8 cellular contexts compared by ENCODE assay signal in the genomic region with DNA sequence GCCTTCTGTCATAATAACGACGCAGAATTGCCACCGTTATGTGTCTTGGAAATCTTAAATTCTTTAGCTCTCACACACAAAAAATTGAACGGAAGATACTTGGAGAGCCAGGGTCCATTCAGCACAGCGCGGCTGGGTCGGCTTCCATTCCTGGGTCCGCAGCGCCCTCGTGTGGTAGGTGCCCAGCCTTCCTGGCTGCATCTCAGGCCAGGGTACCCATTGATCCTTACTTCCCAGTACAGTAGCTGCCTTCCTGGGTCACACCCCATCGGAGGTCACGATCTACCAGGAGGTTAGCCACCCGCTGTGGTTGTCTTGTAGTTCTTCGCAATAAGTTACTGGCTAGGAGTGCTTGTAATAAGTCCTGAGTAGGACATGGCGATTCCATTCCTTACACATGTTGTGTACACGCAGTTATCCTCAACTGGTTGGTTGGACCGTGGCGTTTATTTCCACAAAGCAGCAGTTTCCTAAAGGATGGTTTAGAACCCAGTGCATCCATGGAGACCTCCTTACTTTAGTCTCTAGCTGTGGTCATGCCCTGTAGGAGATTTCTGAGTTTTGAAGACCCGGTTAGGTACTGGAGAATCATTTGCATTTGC. TPM values are rescaled to one million over a fixed set of nuclear protein-coding genes. Genes with fewer than 3 reads are reported as not detected.
A peak's percentile ranks its signal among the peaks of the same experiment; 100 is the strongest.
DNase-seq lines count a peak whose midpoint lies in the region; ATAC-seq and TF ChIP-seq lines count a peak whose summit lies in the region.

No MANE protein-coding gene starts in this region.

- H3K4me3 ChIP-seq in PC-9 (no peak overlapping the region), foreskin fibroblast (ENCODE audit: low read depth in 1 of 2, low read length in 2 of 2) (no peak overlapping the region), transverse colon (no peak overlapping the region)

- no peaks in the 10 kb centered on the region for H3K79me2 ChIP-seq in PC-9 (ENCODE audit: low read depth)

- TF ChIP-seq POLR2A in transverse colon (IDR thresholded peaks at IDR 0.05) = no peak

- 0 to 29% methylated on average over 3 to 19 of the region's 19 CpGs for WGBS in transverse colon (ENCODE audit: low coverage in 1 of 2), 2 donors

- no peak overlapping the region for H2AFZ ChIP-seq in PC-9

- ATAC-seq in GM21529 (IDR thresholded peaks at IDR 0.05; ENCODE audit: unreplicated experiment) = peak; percentile 82
- peak; percentile 88 for ATAC-seq in omental fat pad (ENCODE audit: low FRiP score)

- H3K36me3 ChIP-seq in PC-9 (ENCODE audit: low read depth) (no peaks in the 10 kb centered on the region), transverse colon (no peaks in the 10 kb centered on the region)

- no peak overlapping the region for H3K4me2 ChIP-seq in PC-9

- H3F3A ChIP-seq in PC-9 (ENCODE audit: insufficient read depth, low read depth) = peaks cover 4% of the 10 kb centered on the region; the same call in 1 of the 2 replicates

- intact Hi-C loops in PC-9 (cut with micrococcal nuclease; ENCODE audit: unreplicated experiment) = loop anchor here (1.0 to 10.0 kb wide), 10 partner anchors 22 to 786 kb away; a partner anchor contains a TSS
- intact Hi-C loops in transverse colon (cut with DNase I; ENCODE audit: low total_unique reads) = loop anchor here (5.0 kb wide), 1 partner anchor 85 kb away; a partner anchor contains a TSS

- H3K9me2 ChIP-seq in PC-9 (ENCODE audit: insufficient read depth) = no peaks in the 10 kb centered on the region

- H3K9me3 ChIP-seq in PC-9 (ENCODE audit: insufficient read depth, low read depth) (no peaks in the 10 kb centered on the region), transverse colon (no peaks in the 10 kb centered on the region)

- peaks cover 5% of the 10 kb centered on the region; the same call in 1 of the 2 replicates for H4K20me1 ChIP-seq in PC-9 (ENCODE audit: insufficient read depth)

- no peak overlapping the region for H3K27ac ChIP-seq in PC-9
- H3K27ac ChIP-seq in transverse colon = no peak overlapping the region

- H3K27me3 ChIP-seq in PC-9 (ENCODE audit: insufficient read depth, low read depth) (no peaks in the 10 kb centered on the region), transverse colon (no peaks in the 10 kb centered on the region)

- in situ Hi-C loops in transverse colon (cut with MboI; ENCODE audit: low pct_ligation_motif_present in 1 of 4, low pct_unique_long_range_greater_than_20kb in 1 of 4, low sequenced_read_pairs in 3 of 4) = loop anchor here in 3 of 4 donors (10.0 to 25.0 kb wide), 3 partner anchors 90 to 490 kb away; a partner anchor contains a TSS

- POLR2A ChIA-PET in PC-9 (lab: Charles Lee; ENCODE audit: unreplicated experiment) = no interaction called here

- CTCF ChIA-PET in PC-9 (lab: Charles Lee) = interaction anchor here (0.5 to 1.4 kb wide), 11 partner anchors 12 to 553 kb away, joined by 3 to 7 read pairs (median 4); a partner anchor contains a TSS

- H3K4me1 ChIP-seq in PC-9 (replicated peaks; ENCODE audit: insufficient read depth) = no peaks in the 10 kb centered on the region
- no peaks in the 10 kb centered on the region for H3K4me1 ChIP-seq in transverse colon

- no peak for TF ChIP-seq EP300 in transverse colon (IDR thresholded peaks at IDR 0.05; ENCODE audit: low read depth)

- BruUV-seq in PC-9 (replicated peaks; lab: Mats Ljungman, UMichigan) = no TSS peak

- peak; percentile 78 for DNase-seq in Daoy (ENCODE audit: low read depth)
- peak; percentile 68 for DNase-seq in HuH-7.5 (ENCODE audit: low spot score)
- peak in 1 of 2 experiments; percentile 81 for DNase-seq in PC-9
- DNase-seq in activated T-helper 1 cell treated with anti-CD3 and anti-CD28 coated beads, Interleukin-2, amount 50 U/mL, for 16 hours (ENCODE audit: low read depth in 1 of 2, low spot score in 1 of 2) = peak; percentile 25 to 46
- DNase-seq in foreskin fibroblast = peak; percentile 62 to 89
- peak; percentile 87 for DNase-seq in omental fat pad (ENCODE audit: low spot score)
- peak; percentile 87 for DNase-seq in transverse colon

- TF ChIP-seq CTCF in PC-9 (conservative IDR thresholded peaks at IDR 0.05) (peak; percentile 94), foreskin fibroblast (IDR thresholded peaks at IDR 0.05; ENCODE audit: low read depth, low read length) (peak; percentile 93), omental fat pad (IDR thresholded peaks at IDR 0.05) (peak in 2 of 3 donors; percentile 4 to 85), transverse colon (IDR thresholded peaks at IDR 0.05) (peak; percentile 77 to 88 (median 86))

RNA-seq across cellular contexts. Expression of a gene that starts 9.9 kb away (rescaled TPM):
- total RNA-seq in Daoy (2014; rRNA removed; shearing (Covaris generic)) = 1.5 and 3.9 TPM in 2 replicates
- total RNA-seq in PC-9 (2021) (54.4 and 72.5 TPM in 2 replicates), omental fat pad (100 to 1,000 TPM in 3 of 4 donors, 10 to 100 TPM in 1; 87.2 to 394 (median 192) TPM), transverse colon (10 to 100 TPM in 3 of 4 donors, 1 to 10 TPM in 1; 10.0 to 28.8 (median 16.6) TPM)

RNA-seq across cellular contexts. Expression of a gene that starts 28.7 kb away (rescaled TPM):
- 1.8 and 3.8 TPM in 2 replicates for total RNA-seq in Daoy (2014; rRNA removed; shearing (Covaris generic))
- total RNA-seq in PC-9 (2021) = 23.1 and 32.2 TPM in 2 replicates
- 10 to 100 TPM; 15.7 to 31.6 (median 26.7) TPM for total RNA-seq in omental fat pad
- total RNA-seq in transverse colon = 100 to 1,000 TPM in 1 of 4 donors, 10 to 100 TPM in 3; 28.4 to 199 (median 41.7) TPM
